2 cellular contexts compared by ENCODE assay signal in the genomic region with DNA sequence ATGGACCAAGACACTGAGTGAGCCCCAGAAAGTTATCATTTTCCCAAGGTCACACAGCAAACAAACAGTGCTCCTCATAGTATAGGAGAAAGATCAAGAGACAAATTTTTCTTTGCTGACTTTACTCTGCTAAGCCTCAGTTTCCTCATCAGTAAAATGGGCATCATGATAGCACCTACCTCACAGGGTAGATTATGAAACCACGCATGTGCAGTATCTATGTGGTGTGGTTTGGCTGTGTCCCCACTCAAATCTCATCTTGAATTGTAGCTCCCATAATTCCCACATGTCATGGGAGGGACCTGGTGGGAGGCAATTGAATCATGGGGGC.
TF ChIP-seq lines count a peak whose summit lies in the region.

No MANE protein-coding gene starts in this region.

TF ChIP-seq in HepG2, 621 proteins besides CTCF, POLR2A, EP300 and RAD21:
- TF ChIP-seq ZNF629 (CRISPR knock-in tag; conservative IDR thresholded peaks at IDR 0.05) = peak; percentile 73
- TF ChIP-seq, protein P1, sequence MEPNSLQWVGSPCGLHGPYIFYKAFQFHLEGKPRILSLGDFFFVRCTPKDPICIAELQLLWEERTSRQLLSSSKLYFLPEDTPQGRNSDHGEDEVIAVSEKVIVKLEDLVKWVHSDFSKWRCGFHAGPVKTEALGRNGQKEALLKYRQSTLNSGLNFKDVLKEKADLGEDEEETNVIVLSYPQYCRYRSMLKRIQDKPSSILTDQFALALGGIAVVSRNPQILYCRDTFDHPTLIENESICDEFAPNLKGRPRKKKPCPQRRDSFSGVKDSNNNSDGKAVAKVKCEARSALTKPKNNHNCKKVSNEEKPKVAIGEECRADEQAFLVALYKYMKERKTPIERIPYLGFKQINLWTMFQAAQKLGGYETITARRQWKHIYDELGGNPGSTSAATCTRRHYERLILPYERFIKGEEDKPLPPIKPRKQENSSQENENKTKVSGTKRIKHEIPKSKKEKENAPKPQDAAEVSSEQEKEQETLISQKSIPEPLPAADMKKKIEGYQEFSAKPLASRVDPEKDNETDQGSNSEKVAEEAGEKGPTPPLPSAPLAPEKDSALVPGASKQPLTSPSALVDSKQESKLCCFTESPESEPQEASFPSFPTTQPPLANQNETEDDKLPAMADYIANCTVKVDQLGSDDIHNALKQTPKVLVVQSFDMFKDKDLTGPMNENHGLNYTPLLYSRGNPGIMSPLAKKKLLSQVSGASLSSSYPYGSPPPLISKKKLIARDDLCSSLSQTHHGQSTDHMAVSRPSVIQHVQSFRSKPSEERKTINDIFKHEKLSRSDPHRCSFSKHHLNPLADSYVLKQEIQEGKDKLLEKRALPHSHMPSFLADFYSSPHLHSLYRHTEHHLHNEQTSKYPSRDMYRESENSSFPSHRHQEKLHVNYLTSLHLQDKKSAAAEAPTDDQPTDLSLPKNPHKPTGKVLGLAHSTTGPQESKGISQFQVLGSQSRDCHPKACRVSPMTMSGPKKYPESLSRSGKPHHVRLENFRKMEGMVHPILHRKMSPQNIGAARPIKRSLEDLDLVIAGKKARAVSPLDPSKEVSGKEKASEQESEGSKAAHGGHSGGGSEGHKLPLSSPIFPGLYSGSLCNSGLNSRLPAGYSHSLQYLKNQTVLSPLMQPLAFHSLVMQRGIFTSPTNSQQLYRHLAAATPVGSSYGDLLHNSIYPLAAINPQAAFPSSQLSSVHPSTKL (CRISPR knock-in tag; IDR thresholded peaks at IDR 0.05) = no peak

TF ChIP-seq in K562, 482 proteins besides CTCF, POLR2A, EP300 and RAD21:
- TF ChIP-seq PHF20 (IDR thresholded peaks at IDR 0.05; ENCODE audit: partially characterized antibody) (peak; percentile 40), RBM25 (IDR thresholded peaks at IDR 0.05; ENCODE audit: low read depth, low read length, severe bottlenecking) (peak; percentile 84), EZH2 (IDR thresholded peaks at IDR 0.05; ENCODE audit: borderline replicate concordance, low read depth, low read length) (no peak), HDAC2 (IDR thresholded peaks at IDR 0.05) (peak; percentile 90), SREBF2 (CRISPR knock-in tag; IDR thresholded peaks at IDR 0.05) (no peak), CBX1 (IDR thresholded peaks at IDR 0.05; ENCODE audit: low read depth) (peak; percentile 75; the same call in 1 of the 2 replicates), MCM5 (IDR thresholded peaks at IDR 0.05; ENCODE audit: low read depth) (no peak), KDM5B (IDR thresholded peaks at IDR 0.05; ENCODE audit: insufficient replicate concordance, low read depth, low read length) (no peak), XRCC4 (IDR thresholded peaks at IDR 0.05; ENCODE audit: extremely low read depth, insufficient read depth, insufficient read length) (no peak), ADNP (tag; IDR thresholded peaks at IDR 0.05) (peak; percentile 88), CBX3 (IDR thresholded peaks at IDR 0.05; ENCODE audit: borderline replicate concordance in 1 of 2, low read length in 2 of 2) (0 out of 3 replicates have a peak, but pooled peaks of 1 of the 2 experiments have one; percentile 15), ZNF121 (CRISPR knock-in tag; conservative IDR thresholded peaks at IDR 0.05) (0 out of 2 replicates have a peak, but pooled peaks have one; percentile 4), BCOR (IDR thresholded peaks at IDR 0.05) (peak; percentile 98), GATA2 (CRISPR knock-in tag; IDR thresholded peaks at IDR 0.05) (no peak), DNMT1 (IDR thresholded peaks at IDR 0.05) (no peak), SMARCA5 (IDR thresholded peaks at IDR 0.05) (peak; percentile 84), NRF1 (conservative IDR thresholded peaks at IDR 0.05 in 1 of 2, IDR thresholded peaks at IDR 0.05 in 1 of 2) (0 out of 4 replicates have a peak, but pooled peaks of 1 of the 2 experiments have one; percentile 31), KDM1A (IDR thresholded peaks at IDR 0.05) (peak; percentile 82), RFX7 (CRISPR knock-in tag; IDR thresholded peaks at IDR 0.05) (no peak), ZNF133 (CRISPR knock-in tag; IDR thresholded peaks at IDR 0.05) (no peak), JUND (IDR thresholded peaks at IDR 0.05; ENCODE audit: borderline replicate concordance, low read depth, low read length) (no peak), JUND (tag; IDR thresholded peaks at IDR 0.05; ENCODE audit: borderline replicate concordance, low read depth, low read length) (no peak), RCOR1 (IDR thresholded peaks at IDR 0.05; ENCODE audit: borderline replicate concordance in 1 of 2, low read depth in 2 of 2, low read length in 2 of 2) (peak in 1 of 2 experiments; percentile 79; a peak in 1 of 4 replicates), CC2D1A (IDR thresholded peaks at IDR 0.05) (peak; percentile 72), DDX20 (tag; IDR thresholded peaks at IDR 0.05; ENCODE audit: low read depth) (no peak), ILF3 (IDR thresholded peaks at IDR 0.05; ENCODE audit: borderline replicate concordance) (no peak), SAFB2 (IDR thresholded peaks at IDR 0.05; ENCODE audit: borderline replicate concordance, low read depth, low read length, severe bottlenecking) (no peak), CHD4 (IDR thresholded peaks at IDR 0.05; ENCODE audit: insufficient read depth, insufficient replicate concordance, low read depth, low read length, poor library complexity, severe bottlenecking) (peak; percentile 73)
